ENCODE assay signal across 23 cellular contexts in the genomic region with DNA sequence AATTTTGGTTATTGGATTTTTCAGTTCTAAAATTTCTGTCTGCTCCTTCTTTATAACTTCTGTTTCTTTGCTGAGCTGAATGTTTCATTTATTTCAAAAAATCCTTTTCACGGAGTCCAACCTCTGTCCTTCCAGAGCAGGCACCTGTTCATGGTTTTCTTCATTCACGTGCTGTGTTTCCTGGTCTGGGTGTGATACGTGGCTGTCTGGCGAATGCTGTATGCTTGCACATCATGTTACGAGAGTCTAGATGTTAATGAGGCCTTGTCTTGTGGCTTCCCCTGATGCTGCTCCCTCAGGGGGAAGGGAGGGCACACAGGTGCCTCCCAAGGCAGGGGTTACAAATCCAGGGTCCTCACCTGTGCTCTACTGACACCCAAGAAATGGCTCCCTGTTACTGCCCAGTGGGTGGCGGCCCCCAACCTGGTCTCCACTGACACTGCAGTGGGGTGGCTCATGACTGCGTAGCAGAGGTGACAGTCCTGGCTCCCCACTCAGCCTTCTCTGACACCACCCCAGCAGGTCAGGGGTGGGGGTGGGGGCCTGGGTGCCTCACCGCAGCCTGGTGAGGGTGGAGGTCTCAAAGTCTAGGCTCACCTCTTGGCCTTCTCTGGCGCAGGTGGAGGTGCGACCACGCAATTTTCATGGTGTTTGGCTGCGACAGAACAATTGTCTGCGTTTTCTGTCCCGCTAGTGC.
"Had no signal": no experiment of that assay in that cellular context is flagged by ENCODE, and none has a peak within 500 bp of the region (broad histone marks: within the 10 kb centered on the region; RNA-seq: fewer than 3 reads in every experiment).

No MANE protein-coding gene starts in this region.

- ATAC-seq: esophagus mucosa; left ventricle myocardium superior; stimulated activated naive B cell treated with anti-CD40 and anti-IgM and Interleukin-4, amounts not matched to agents 10 μg/mL and 1 μg/mL and 100 μg/mL, for 72 hours; WTC11 had no signal

- H3K4me3 Mint-ChIP-seq: activated naive CD4-positive, alpha-beta T cell treated with anti-CD3 and anti-CD28 coated beads, Interleukin-2, amount 50 U/mL, for 24 hours; brain; immature natural killer cell; nephron; stimulated activated naive B cell treated with anti-CD40 and anti-IgM and Interleukin-4, amounts not matched to agents 10 μg/mL and 1 μg/mL and 100 μg/mL, for 72 hours; WTC11 had no signal

- H3K27ac ChIP-seq: right lobe of liver, transverse colon, uterus had no signal

- H3K4me1 ChIP-seq: right lobe of liver, transverse colon, uterus had no signal

- H3K27ac Mint-ChIP-seq: activated naive CD4-positive, alpha-beta T cell treated with anti-CD3 and anti-CD28 coated beads, Interleukin-2, amount 50 U/mL, for 24 hours; nephron; stimulated activated naive B cell treated with anti-CD40 and anti-IgM and Interleukin-4, amounts not matched to agents 10 μg/mL and 1 μg/mL and 100 μg/mL, for 72 hours; WTC11 had no signal

- H3K9me3 Mint-ChIP-seq: activated naive CD4-positive, alpha-beta T cell treated with anti-CD3 and anti-CD28 coated beads, Interleukin-2, amount 50 U/mL, for 24 hours; nephron; stimulated activated naive B cell treated with anti-CD40 and anti-IgM and Interleukin-4, amounts not matched to agents 10 μg/mL and 1 μg/mL and 100 μg/mL, for 72 hours; WTC11 had no signal

- H3K9me3 ChIP-seq: right lobe of liver, transverse colon, uterus had no signal

- H3K4me1 Mint-ChIP-seq: activated naive CD4-positive, alpha-beta T cell treated with anti-CD3 and anti-CD28 coated beads, Interleukin-2, amount 50 U/mL, for 24 hours; brain; immature natural killer cell; nephron had no signal

- H3K4me3 ChIP-seq: right lobe of liver, transverse colon, uterus had no signal

- H3K36me3 ChIP-seq: right lobe of liver, transverse colon, uterus had no signal

- DNase-seq: activated gamma-delta T cell treated with Interleukin-2 at 50 U/mL for 16 hours; anterior cingulate cortex; caudate nucleus; dermis blood vessel endothelial cell; effector CD8-positive, alpha-beta T cell; foreskin melanocyte; immature natural killer cell; kidney glomerular epithelial cell; left ventricle myocardium superior; mammary epithelial cell; nucleus accumbens; right lobe of liver; small intestine; stimulated activated CD4-positive, alpha-beta T cell treated with anti-CD3 and anti-CD28 coated beads, Interleukin-15, amount 100 ng/mL, for 24 hours; stimulated activated naive B cell treated with anti-CD40 and anti-IgM and Interleukin-4, amounts not matched to agents 10 μg/mL and 1 μg/mL and 100 μg/mL, for 72 hours; T-helper 9 cell; transverse colon; uterus had no signal

- H3K27me3 ChIP-seq: right lobe of liver, transverse colon, uterus had no signal

- H3K36me3 Mint-ChIP-seq: activated naive CD4-positive, alpha-beta T cell treated with anti-CD3 and anti-CD28 coated beads, Interleukin-2, amount 50 U/mL, for 24 hours; brain; immature natural killer cell; stimulated activated naive B cell treated with anti-CD40 and anti-IgM and Interleukin-4, amounts not matched to agents 10 μg/mL and 1 μg/mL and 100 μg/mL, for 72 hours; WTC11 had no signal
